In the genomic region with DNA sequence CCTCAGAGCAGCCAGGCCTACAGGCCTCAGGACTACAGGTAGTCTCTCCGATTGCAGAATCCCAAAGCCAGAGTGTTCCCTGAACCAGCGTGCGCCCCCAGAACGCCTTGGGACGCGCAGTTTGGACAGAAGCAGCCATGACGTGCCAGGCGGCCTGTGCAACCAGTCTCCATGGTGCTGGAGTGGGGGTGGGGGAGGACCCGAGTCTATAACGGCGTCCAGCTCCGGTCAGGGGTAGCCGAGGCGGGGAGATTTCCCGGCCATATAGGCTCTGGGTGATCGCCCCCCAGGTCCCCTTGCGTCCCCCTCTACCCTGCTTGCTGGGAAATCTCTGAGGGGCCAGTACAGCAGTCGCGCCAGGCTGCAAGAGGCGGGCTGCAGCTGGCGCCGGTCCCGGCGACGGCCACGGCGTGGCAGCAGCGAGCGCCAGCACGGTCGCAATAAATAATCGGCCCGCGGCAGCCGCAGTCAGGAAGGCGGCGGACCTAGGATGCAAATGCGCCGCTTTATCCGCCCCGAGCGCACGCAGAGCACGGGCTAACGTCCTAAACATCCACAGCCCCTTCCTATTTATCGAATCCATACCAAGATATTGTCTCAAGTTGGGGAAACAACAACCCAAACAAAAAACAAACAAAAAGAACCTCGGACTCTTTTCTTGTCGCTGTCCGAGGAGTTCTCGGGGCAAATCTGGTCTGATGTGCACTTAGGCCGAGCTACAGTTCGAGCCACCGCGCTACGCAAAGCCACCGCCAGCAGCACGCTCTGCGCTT, we compare ENCODE assay signal across 8 cellular contexts. TPM values are rescaled to one million over a fixed set of nuclear protein-coding genes. Genes with fewer than 3 reads are reported as not detected.
DNase-seq lines count a peak whose midpoint lies in the region; ATAC-seq and TF ChIP-seq lines count a peak whose summit lies in the region.

No MANE protein-coding gene starts in this region.

- in situ Hi-C loops in GM13976 (cut with MboI; ENCODE audit: low sequenced_read_pairs, unreplicated experiment) = loop anchor here (10.0 to 25.0 kb wide), 3 partner anchors 296 to 776 kb away; no protein-coding TSS in a partner anchor

- H3K4me1 ChIP-seq in mesendoderm (ENCODE audit: control insufficient read depth, low read depth, low read length) = no peaks in the 10 kb centered on the region

- H3K9me3 Mint-ChIP-seq in activated CD4-positive, alpha-beta T cell treated with anti-CD3 and anti-CD28 coated beads for 36 hours (ENCODE audit: low read depth) = no peaks in the 10 kb centered on the region

- no CpG with 5 or more reads among the region's 58 CpGs for WGBS in mesendoderm (ENCODE audit: extremely low coverage, insufficient coverage, low lambda C conversion rate)

- H3K27ac Mint-ChIP-seq in activated CD4-positive, alpha-beta T cell treated with anti-CD3 and anti-CD28 coated beads for 36 hours = no peak overlapping the region

- H2BK5ac ChIP-seq in mesendoderm (ENCODE audit: low read length) = no peak overlapping the region

- H3K4me2 ChIP-seq in mesendoderm (ENCODE audit: low read length) = peak overlapping the region; percentile 36

- H3K18ac ChIP-seq in mesendoderm (ENCODE audit: low read length) = no peak overlapping the region

- no peak overlapping the region for H3K4ac ChIP-seq in mesendoderm (ENCODE audit: low read depth, low read length)

- no peak overlapping the region for H4K5ac ChIP-seq in mesendoderm (ENCODE audit: low read length)

- no peak overlapping the region for H2BK15ac ChIP-seq in mesendoderm (replicated peaks; ENCODE audit: low read depth)

- no peak overlapping the region for H2AK5ac ChIP-seq in mesendoderm (ENCODE audit: low read length)

- peak overlapping the region; percentile 33 for H3K23ac ChIP-seq in mesendoderm (ENCODE audit: low read length)

- peak; percentile 95 for TF ChIP-seq CTCF in GM13976 (IDR thresholded peaks at IDR 0.05; ENCODE audit: borderline replicate concordance, control extremely low read depth, extremely low read depth, insufficient read depth, missing control alignments)

- intact Hi-C loops in activated CD4-positive, alpha-beta T cell treated with anti-CD3 and anti-CD28 coated beads for 36 hours (cut with DNase I, micrococcal nuclease) = loop anchor here (2.0 to 5.0 kb wide), 3 partner anchors 16 to 54 kb away; a partner anchor contains a TSS

- no peaks in the 10 kb centered on the region for H3K36me3 ChIP-seq in mesendoderm (ENCODE audit: control insufficient read depth, insufficient read depth, low read length)

- POLR2A ChIA-PET in activated CD4-positive, alpha-beta T cell treated with anti-CD3 and anti-CD28 coated beads for 36 hours (lab: Charles Lee) = no interaction called here

- ATAC-seq in HG02938 (IDR thresholded peaks at IDR 0.05; ENCODE audit: unreplicated experiment) = peak; percentile 64
- ATAC-seq in activated CD4-positive, alpha-beta T cell treated with anti-CD3 and anti-CD28 coated beads for 36 hours = peak; percentile 83

- CTCF ChIA-PET in activated CD4-positive, alpha-beta T cell treated with anti-CD3 and anti-CD28 coated beads for 36 hours (lab: Charles Lee) = interaction anchor here (0.5 to 3.6 kb wide), 15 partner anchors 8 to 781 kb away, joined by 3 to 16 read pairs (median 5); a partner anchor contains a TSS

- no peak overlapping the region for H3K27ac ChIP-seq in mesendoderm (ENCODE audit: low read depth, low read length)

- no peak overlapping the region for H3K56ac ChIP-seq in mesendoderm (ENCODE audit: low read length)

- H2BK120ac ChIP-seq in mesendoderm (ENCODE audit: low read depth, low read length) = no peak overlapping the region

- no peak overlapping the region for H3K9ac ChIP-seq in mesendoderm (ENCODE audit: low read length)

- peak overlapping the region; percentile 35 for H3K4me3 Mint-ChIP-seq in activated CD4-positive, alpha-beta T cell treated with anti-CD3 and anti-CD28 coated beads for 36 hours

- H3K36me3 Mint-ChIP-seq in activated CD4-positive, alpha-beta T cell treated with anti-CD3 and anti-CD28 coated beads for 36 hours (ENCODE audit: low read depth) = no peaks in the 10 kb centered on the region

- peaks cover 83% of the 10 kb centered on the region for H3K27me3 Mint-ChIP-seq in activated CD4-positive, alpha-beta T cell treated with anti-CD3 and anti-CD28 coated beads for 36 hours

- DNase-seq in A172 (ENCODE audit: low spot score) = peak; percentile 48
- DNase-seq in GM13976 (ENCODE audit: low spot score) = peak; percentile 91
- DNase-seq in NCI-H2227 (lab: John Stamatoyannopoulos, UW; ENCODE audit: unreplicated experiment) = peak; percentile 81
- DNase-seq in activated CD4-positive, alpha-beta T cell treated with anti-CD3 and anti-CD28 coated beads for 36 hours = peak; percentile 82
- peak; percentile 34 for DNase-seq in effector CD8-positive, alpha-beta T cell (lab: John Stamatoyannopoulos, UW)
- peak; percentile 79 for DNase-seq in mesendoderm
- peak; percentile 51 for DNase-seq in stimulated activated CD8-positive, alpha-beta memory T cell treated with anti-CD3 and anti-CD28 coated beads, Interleukin-4, amount 100 ng/mL, for 24 hours (ENCODE audit: low read depth)

- peaks cover 36% of the 10 kb centered on the region for H3K4me1 Mint-ChIP-seq in activated CD4-positive, alpha-beta T cell treated with anti-CD3 and anti-CD28 coated beads for 36 hours

- peaks cover 89% of the 10 kb centered on the region for H3K27me3 ChIP-seq in mesendoderm (ENCODE audit: insufficient read depth, low read length, poor library complexity)

- no peaks in the 10 kb centered on the region for H3K79me2 ChIP-seq in mesendoderm (ENCODE audit: control insufficient read depth, insufficient read depth, low read length)

- H4K8ac ChIP-seq in mesendoderm (ENCODE audit: low read depth, low read length) = no peak overlapping the region

- H3K79me1 ChIP-seq in mesendoderm (ENCODE audit: low read length) = no peaks in the 10 kb centered on the region

- H3K4me3 ChIP-seq in mesendoderm (ENCODE audit: low read length) = no peak overlapping the region

RNA-seq across cellular contexts. Expression of a gene that starts 1.6 kb away (rescaled TPM):
- total RNA-seq in A172 (2014; rRNA removed; shearing (Covaris generic)) = 0.07 and 0.41 TPM in 2 replicates
- total RNA-seq in activated CD4-positive, alpha-beta T cell treated with anti-CD3 and anti-CD28 coated beads for 36 hours = not detected
- polyA plus RNA-seq in mesendoderm (2013, experiment 1 of 2) = not detected
- polyA plus RNA-seq in mesendoderm (2013, experiment 2 of 2) = not detected

RNA-seq across cellular contexts. Expression of a gene that starts 3.2 kb away (rescaled TPM):
- 0.48 TPM in 1 of 2 replicates, not detected in the other for total RNA-seq in A172 (2014; rRNA removed; shearing (Covaris generic))
- not detected for total RNA-seq in activated CD4-positive, alpha-beta T cell treated with anti-CD3 and anti-CD28 coated beads for 36 hours
- polyA plus RNA-seq in mesendoderm (2013, experiment 1 of 2) = not detected
- polyA plus RNA-seq in mesendoderm (2013, experiment 2 of 2) = not detected

RNA-seq across cellular contexts. Expression of a gene that starts 5.7 kb away (rescaled TPM):
- total RNA-seq in A172 (2014; rRNA removed; shearing (Covaris generic)) = not detected in 2 replicates
- not detected for total RNA-seq in activated CD4-positive, alpha-beta T cell treated with anti-CD3 and anti-CD28 coated beads for 36 hours
- polyA plus RNA-seq in mesendoderm (2013, experiment 1 of 2) = 0.01 TPM
- not detected for polyA plus RNA-seq in mesendoderm (2013, experiment 2 of 2)

RNA-seq across cellular contexts. Expression of a gene that starts 7.3 kb away (rescaled TPM):
- total RNA-seq in A172 (2014; rRNA removed; shearing (Covaris generic)) = 0.98 and 1.9 TPM in 2 replicates
- not detected for total RNA-seq in activated CD4-positive, alpha-beta T cell treated with anti-CD3 and anti-CD28 coated beads for 36 hours
- polyA plus RNA-seq in mesendoderm (2013, experiment 1 of 2) = not detected
- not detected for polyA plus RNA-seq in mesendoderm (2013, experiment 2 of 2)

RNA-seq across cellular contexts. Expression of a gene that starts 14.6 kb away (rescaled TPM):
- total RNA-seq in A172 (2014; rRNA removed; shearing (Covaris generic)) = 74.8 and 88.6 TPM in 2 replicates
- total RNA-seq in activated CD4-positive, alpha-beta T cell treated with anti-CD3 and anti-CD28 coated beads for 36 hours = not detected
- not detected for polyA plus RNA-seq in mesendoderm (2013, experiment 1 of 2)
- not detected for polyA plus RNA-seq in mesendoderm (2013, experiment 2 of 2)

Comparison
In these comparisons a context has a peak if more than half of its experiments do, and no peak if none do; other contexts are left out.
1. DNase-seq: peak in every context shown above with its lines; median percentile 91 in GM13976; 82 in activated CD4-positive, alpha-beta T cell treated with anti-CD3 and anti-CD28 coated beads for 36 hours; 81 in NCI-H2227; 79 in mesendoderm; 51 in stimulated activated CD8-positive, alpha-beta memory T cell treated with anti-CD3 and anti-CD28 coated beads, Interleukin-4, amount 100 ng/mL, for 24 hours; 48 in A172; 34 in effector CD8-positive, alpha-beta T cell.